22 cellular contexts compared by ENCODE assay signal in genomic region chr9:86636051-86636450, GRCh38.
"Had no signal": no experiment of that assay in that cellular context is flagged by ENCODE, and none has a peak within 500 bp of the region (broad histone marks: within the 10 kb centered on the region; RNA-seq: fewer than 3 reads in every experiment).

No MANE protein-coding gene starts in this region.

- H3K9ac ChIP-seq: parathyroid adenoma had no signal

- H2AFZ ChIP-seq: parathyroid adenoma had no signal

- DNase-seq: cortex of kidney; dorsolateral prefrontal cortex; effector CD8-positive, alpha-beta T cell; gastrocnemius medialis; heart right ventricle; hypothalamus; kidney glomerular epithelial cell; mammary epithelial cell; naive thymus-derived CD4-positive, alpha-beta T cell; nucleus accumbens; psoas muscle; stimulated activated CD4-positive, alpha-beta T cell treated with anti-CD3 and anti-CD28 coated beads, Interleukin-2, amount 100 ng/mL, for 24 hours; stimulated activated CD4-positive, alpha-beta T cell treated with anti-CD3 and anti-CD28 coated beads, Interleukin-4, amount 100 ng/mL, for 4 hours; stimulated activated naive B cell treated with anti-CD40 and anti-IgM and Interleukin-4, amounts not matched to agents 10 μg/mL and 1 μg/mL and 100 μg/mL, for 72 hours; stimulated activated naive CD8-positive, alpha-beta T cell treated with anti-CD3 and anti-CD28 coated beads, Interleukin-15, amount 100 ng/mL, for 72 hours; testis; transverse colon had no signal

- H3K4me3 ChIP-seq: dorsolateral prefrontal cortex, gastrocnemius medialis, heart right ventricle, psoas muscle, testis, transverse colon had no signal

- H3K4me3 Mint-ChIP-seq: naive thymus-derived CD4-positive, alpha-beta T cell; neural crest cell; stimulated activated naive B cell treated with anti-CD40 and anti-IgM and Interleukin-4, amounts not matched to agents 10 μg/mL and 1 μg/mL and 100 μg/mL, for 72 hours; stimulated activated naive CD8-positive, alpha-beta T cell treated with anti-CD3 and anti-CD28 coated beads, Interleukin-15, amount 100 ng/mL, for 72 hours had no signal

- H3K9me3 Mint-ChIP-seq: neural crest cell; stimulated activated naive CD8-positive, alpha-beta T cell treated with anti-CD3 and anti-CD28 coated beads, Interleukin-15, amount 100 ng/mL, for 72 hours had no signal

- H3K9me3 ChIP-seq: gastrocnemius medialis, psoas muscle, testis, transverse colon had no signal

- ATAC-seq: esophagus mucosa; gastrocnemius medialis; heart right ventricle; left lobe of liver; naive thymus-derived CD4-positive, alpha-beta T cell; psoas muscle; sciatic nerve; stimulated activated naive B cell treated with anti-CD40 and anti-IgM and Interleukin-4, amounts not matched to agents 10 μg/mL and 1 μg/mL and 100 μg/mL, for 72 hours; stimulated activated naive CD8-positive, alpha-beta T cell treated with anti-CD3 and anti-CD28 coated beads, Interleukin-15, amount 100 ng/mL, for 72 hours had no signal

- H3K36me3 ChIP-seq: gastrocnemius medialis, heart right ventricle, transverse colon had no signal

- H3K79me2 ChIP-seq: parathyroid adenoma had no signal

- H3K4me1 ChIP-seq: gastrocnemius medialis, parathyroid adenoma, psoas muscle, testis had no signal

- H3K36me3 Mint-ChIP-seq: stimulated activated naive B cell treated with anti-CD40 and anti-IgM and Interleukin-4, amounts not matched to agents 10 μg/mL and 1 μg/mL and 100 μg/mL, for 72 hours had no signal

- H3K27ac Mint-ChIP-seq: naive thymus-derived CD4-positive, alpha-beta T cell; stimulated activated naive B cell treated with anti-CD40 and anti-IgM and Interleukin-4, amounts not matched to agents 10 μg/mL and 1 μg/mL and 100 μg/mL, for 72 hours; stimulated activated naive CD8-positive, alpha-beta T cell treated with anti-CD3 and anti-CD28 coated beads, Interleukin-15, amount 100 ng/mL, for 72 hours had no signal

- H3K27ac ChIP-seq: dorsolateral prefrontal cortex, gastrocnemius medialis, heart right ventricle, parathyroid adenoma, psoas muscle, testis, transverse colon had no signal

- H3K27me3 ChIP-seq: gastrocnemius medialis, testis had no signal

- H3K4me1 Mint-ChIP-seq: naive thymus-derived CD4-positive, alpha-beta T cell; stimulated activated naive B cell treated with anti-CD40 and anti-IgM and Interleukin-4, amounts not matched to agents 10 μg/mL and 1 μg/mL and 100 μg/mL, for 72 hours had no signal
